In the genomic region with DNA sequence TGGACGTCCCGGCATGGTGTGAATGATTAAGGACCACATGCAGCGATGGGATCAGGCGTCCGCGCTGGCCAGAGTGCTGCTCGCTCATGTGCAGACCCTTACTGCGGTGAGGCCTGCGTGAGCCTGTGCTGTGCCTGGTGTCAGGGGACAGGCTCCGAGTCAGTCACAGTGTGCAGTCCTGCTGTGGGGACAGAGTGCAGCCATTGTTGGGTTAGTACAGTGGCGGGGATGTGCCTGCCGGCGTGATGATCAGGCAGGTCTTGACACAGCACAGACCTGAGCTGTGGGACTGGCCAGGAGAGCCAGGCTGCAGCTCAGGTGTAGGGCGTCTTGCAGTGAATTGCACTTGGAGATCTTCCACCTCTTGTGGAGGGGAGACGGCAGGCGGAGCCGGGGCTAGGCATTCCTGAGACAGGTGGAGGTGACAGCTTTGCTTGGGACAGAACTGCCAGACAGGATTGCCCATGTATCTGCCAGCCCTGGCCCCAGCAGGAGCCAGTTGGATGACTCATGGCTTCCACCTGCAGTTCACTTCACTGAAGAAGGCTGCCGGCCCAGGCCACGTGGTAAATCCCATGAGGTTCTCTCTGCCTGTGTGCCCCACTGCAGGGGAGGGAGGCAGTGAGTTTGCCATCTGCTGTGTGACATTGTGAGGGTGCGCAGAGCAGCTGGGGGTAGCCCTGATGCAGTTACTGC, we compare ENCODE assay signal across 10 cellular contexts. TPM values are rescaled to one million over a fixed set of nuclear protein-coding genes. Genes with fewer than 3 reads are reported as not detected.
DNase-seq lines count a peak whose midpoint lies in the region; ATAC-seq and TF ChIP-seq lines count a peak whose summit lies in the region.
"Had no signal": no experiment of that assay in that cellular context is flagged by ENCODE, and none has a peak within 500 bp of the region (broad histone marks: within the 10 kb centered on the region; RNA-seq: fewer than 3 reads in every experiment).

No MANE protein-coding gene starts in this region.

- POLR2A ChIA-PET in activated B cell treated with CpG ODN at 0.5 μM for 24 hours (lab: Charles Lee) = no interaction called here
- POLR2A ChIA-PET in CD8-positive, alpha-beta T cell (lab: Charles Lee) = no interaction called here

- CTCF ChIA-PET in activated B cell treated with CpG ODN at 0.5 μM for 24 hours (lab: Charles Lee) = no interaction called here
- CTCF ChIA-PET in CD8-positive, alpha-beta T cell (lab: Charles Lee) = interaction anchor here (0.8 to 1.5 kb wide), 4 partner anchors 15 to 189 kb away, joined by 3 to 4 read pairs (median 3); no protein-coding TSS in a partner anchor

- no peak overlapping the region for H3K4me3 Mint-ChIP-seq in activated B cell treated with CpG ODN at 0.5 μM for 24 hours
- no peak overlapping the region for H3K4me3 Mint-ChIP-seq in CD8-positive, alpha-beta T cell
- H3K4me3 Mint-ChIP-seq: activated T-helper 1 cell treated with anti-CD3 and anti-CD28 coated beads, Interleukin-12 subunit alpha, Interleukin-12 subunit beta, Interleukin-2, Interleukin-4 antibody, amounts not matched to agents 30 ng/mL and 10 ng/mL and 1 ng/mL, durations not matched to agents 14 hours and 24 hours and 36 hours had no signal

- intact Hi-C loops in activated B cell treated with CpG ODN at 0.5 μM for 24 hours (cut with micrococcal nuclease) = no loop called here
- intact Hi-C loops in CD8-positive, alpha-beta T cell (cut with DNase I, micrococcal nuclease) = no loop called here

- no peaks in the 10 kb centered on the region for H3K9me3 ChIP-seq in CD8-positive, alpha-beta T cell (ENCODE audit: low read length)

- no peak overlapping the region for H3K4me3 ChIP-seq in HFF-Myc (replicated peaks; ENCODE audit: low read depth, low read length)
- no peak overlapping the region for H3K4me3 ChIP-seq in CD8-positive, alpha-beta T cell (ENCODE audit: low read depth, low read length)

- no peak overlapping the region for H3K27ac ChIP-seq in CD8-positive, alpha-beta T cell (ENCODE audit: low read depth, low read length)

- H3K27me3 ChIP-seq in CD8-positive, alpha-beta T cell (ENCODE audit: insufficient read depth, low read length) = no peaks in the 10 kb centered on the region

- no peaks in the 10 kb centered on the region for H3K9me3 Mint-ChIP-seq in activated B cell treated with CpG ODN at 0.5 μM for 24 hours
- H3K9me3 Mint-ChIP-seq in CD8-positive, alpha-beta T cell = no peaks in the 10 kb centered on the region
- H3K9me3 Mint-ChIP-seq: activated T-helper 1 cell treated with anti-CD3 and anti-CD28 coated beads, Interleukin-12 subunit alpha, Interleukin-12 subunit beta, Interleukin-2, Interleukin-4 antibody, amounts not matched to agents 30 ng/mL and 10 ng/mL and 1 ng/mL, durations not matched to agents 14 hours and 24 hours and 36 hours had no signal

- H3K27ac Mint-ChIP-seq in activated B cell treated with CpG ODN at 0.5 μM for 24 hours = no peak overlapping the region
- no peak overlapping the region for H3K27ac Mint-ChIP-seq in CD8-positive, alpha-beta T cell
- H3K27ac Mint-ChIP-seq: activated T-helper 1 cell treated with anti-CD3 and anti-CD28 coated beads, Interleukin-12 subunit alpha, Interleukin-12 subunit beta, Interleukin-2, Interleukin-4 antibody, amounts not matched to agents 30 ng/mL and 10 ng/mL and 1 ng/mL, durations not matched to agents 14 hours and 24 hours and 36 hours had no signal

- H3K27me3 Mint-ChIP-seq in activated B cell treated with CpG ODN at 0.5 μM for 24 hours = no peaks in the 10 kb centered on the region
- H3K27me3 Mint-ChIP-seq in CD8-positive, alpha-beta T cell (ENCODE audit: low read depth) = no peaks in the 10 kb centered on the region

- peak; percentile 89 for ATAC-seq in activated B cell treated with CpG ODN at 0.5 μM for 24 hours (ENCODE audit: low read depth)
- no peak for ATAC-seq in CD8-positive, alpha-beta T cell

- peaks cover 52% of the 10 kb centered on the region for H3K36me3 ChIP-seq in CD8-positive, alpha-beta T cell (ENCODE audit: insufficient read depth, low read length)

- no peak for TF ChIP-seq CTCF in HFF-Myc (IDR thresholded peaks at IDR 0.05; ENCODE audit: low read depth, low read length, missing control alignments)
- TF ChIP-seq CTCF in activated B cell treated with CpG ODN at 0.5 μM for 24 hours (IDR thresholded peaks at IDR 0.05) = no peak
- TF ChIP-seq CTCF in CD8-positive, alpha-beta T cell (IDR thresholded peaks at IDR 0.05) = no peak

- DNase-seq in A172 (ENCODE audit: low spot score) (peak; percentile 79), HFF-Myc (ENCODE audit: extremely low read depth, low read depth) (peak; percentile 9), activated B cell treated with CpG ODN at 0.5 μM for 24 hours (no peak), iPS-NIHi11 (ENCODE audit: low spot score) (peak; percentile 57), AG08396 (ENCODE audit: low spot score) (no peak), T-helper 2 cell (no peak)
- DNase-seq in activated CD4-positive, CD25-positive, alpha-beta regulatory T cell (lab: John Stamatoyannopoulos, UW) = no peak
- DNase-seq in CD8-positive, alpha-beta T cell = no peak
- DNase-seq: NCI-H526 treated with DMSO at 0.1 percent for 48 hours had no signal

- H3K36me3 Mint-ChIP-seq in activated B cell treated with CpG ODN at 0.5 μM for 24 hours (ENCODE audit: low read depth) = peaks cover 82% of the 10 kb centered on the region
- peaks cover 76% of the 10 kb centered on the region for H3K36me3 Mint-ChIP-seq in CD8-positive, alpha-beta T cell

- peaks cover 14% of the 10 kb centered on the region for H3K4me1 Mint-ChIP-seq in activated B cell treated with CpG ODN at 0.5 μM for 24 hours
- H3K4me1 Mint-ChIP-seq in CD8-positive, alpha-beta T cell (ENCODE audit: low read depth) = no peaks in the 10 kb centered on the region

- no peaks in the 10 kb centered on the region for H3K4me1 ChIP-seq in CD8-positive, alpha-beta T cell (ENCODE audit: insufficient read depth, low read length)

RNA-seq across cellular contexts. Expression of gene TRMU, which starts 17.3 kb away (rescaled TPM):
- 20.6 and 33.6 TPM in 2 replicates for total RNA-seq in A172 (2014; rRNA removed; shearing (Covaris generic))
- total RNA-seq in activated B cell treated with CpG ODN at 0.5 μM for 24 hours = 52.2 and 60.0 TPM in 2 replicates
- 10 to 100 TPM; 51.0 to 56.3 TPM for total RNA-seq in CD8-positive, alpha-beta T cell

RNA-seq across cellular contexts. Expression of gene GTSE1, which starts 56.2 kb away (rescaled TPM):
- total RNA-seq in A172 (2014; rRNA removed; shearing (Covaris generic)) = 13.7 and 14.4 TPM in 2 replicates
- total RNA-seq in activated B cell treated with CpG ODN at 0.5 μM for 24 hours = 0.34 and 0.95 TPM in 2 replicates
- total RNA-seq in CD8-positive, alpha-beta T cell = under 1 TPM; 0.19 to 0.30 TPM

Comparison
In these comparisons a context has a peak if more than half of its experiments do, and no peak if none do; other contexts are left out.
1. DNase-seq: peak in A172 (single experiment), HFF-Myc (single experiment) and iPS-NIHi11 (single experiment); none in activated B cell treated with CpG ODN at 0.5 μM for 24 hours (single experiment), activated CD4-positive, CD25-positive, alpha-beta regulatory T cell (0 of 4), CD8-positive, alpha-beta T cell (0 of 7), AG08396 (single experiment) and T-helper 2 cell (0 of 5).